ENCODE assay signal across 1 cellular context in genomic region chr6:24899647-24900325, GRCh38.
TF ChIP-seq lines count a peak whose summit lies in the region.

No MANE protein-coding gene starts in this region.

TF ChIP-seq in WTC11, 78 proteins besides CTCF, POLR2A, EP300 and RAD21 (continued from another document):
- TF ChIP-seq, protein P1, sequence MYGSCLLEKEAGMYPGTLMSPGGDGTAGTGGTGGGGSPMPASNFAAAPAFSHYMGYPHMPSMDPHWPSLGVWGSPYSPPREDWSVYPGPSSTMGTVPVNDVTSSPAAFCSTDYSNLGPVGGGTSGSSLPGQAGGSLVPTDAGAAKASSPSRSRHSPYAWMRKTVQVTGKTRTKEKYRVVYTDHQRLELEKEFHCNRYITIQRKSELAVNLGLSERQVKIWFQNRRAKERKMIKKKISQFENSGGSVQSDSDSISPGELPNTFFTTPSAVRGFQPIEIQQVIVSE (CRISPR knock-in tag; IDR thresholded peaks at IDR 0.05; ENCODE audit: borderline replicate concordance) = no peak
- TF ChIP-seq SMAD3 (CRISPR knock-in tag; IDR thresholded peaks at IDR 0.05; ENCODE audit: borderline replicate concordance) (no peak), ZMAT4 (CRISPR knock-in tag; IDR thresholded peaks at IDR 0.05) (no peak), NR2C2 (CRISPR knock-in tag; IDR thresholded peaks at IDR 0.05) (no peak), ZNF121 (CRISPR knock-in tag; IDR thresholded peaks at IDR 0.05) (no peak), ZSCAN18 (CRISPR knock-in tag; IDR thresholded peaks at IDR 0.05) (no peak), ATF3 (CRISPR knock-in tag; conservative IDR thresholded peaks at IDR 0.05) (no peak), ZNF416 (CRISPR knock-in tag; IDR thresholded peaks at IDR 0.05) (no peak), MXD4 (CRISPR knock-in tag; IDR thresholded peaks at IDR 0.05; ENCODE audit: borderline replicate concordance) (no peak), FOXP1 (CRISPR knock-in tag; IDR thresholded peaks at IDR 0.05; ENCODE audit: borderline replicate concordance) (no peak), ZNF317 (CRISPR knock-in tag; IDR thresholded peaks at IDR 0.05; ENCODE audit: borderline replicate concordance, low read depth) (no peak), ZBTB21 (CRISPR knock-in tag; IDR thresholded peaks at IDR 0.05; ENCODE audit: borderline replicate concordance) (no peak), ZNF396 (CRISPR knock-in tag; IDR thresholded peaks at IDR 0.05; ENCODE audit: borderline replicate concordance) (no peak)
- TF ChIP-seq, protein P2, sequence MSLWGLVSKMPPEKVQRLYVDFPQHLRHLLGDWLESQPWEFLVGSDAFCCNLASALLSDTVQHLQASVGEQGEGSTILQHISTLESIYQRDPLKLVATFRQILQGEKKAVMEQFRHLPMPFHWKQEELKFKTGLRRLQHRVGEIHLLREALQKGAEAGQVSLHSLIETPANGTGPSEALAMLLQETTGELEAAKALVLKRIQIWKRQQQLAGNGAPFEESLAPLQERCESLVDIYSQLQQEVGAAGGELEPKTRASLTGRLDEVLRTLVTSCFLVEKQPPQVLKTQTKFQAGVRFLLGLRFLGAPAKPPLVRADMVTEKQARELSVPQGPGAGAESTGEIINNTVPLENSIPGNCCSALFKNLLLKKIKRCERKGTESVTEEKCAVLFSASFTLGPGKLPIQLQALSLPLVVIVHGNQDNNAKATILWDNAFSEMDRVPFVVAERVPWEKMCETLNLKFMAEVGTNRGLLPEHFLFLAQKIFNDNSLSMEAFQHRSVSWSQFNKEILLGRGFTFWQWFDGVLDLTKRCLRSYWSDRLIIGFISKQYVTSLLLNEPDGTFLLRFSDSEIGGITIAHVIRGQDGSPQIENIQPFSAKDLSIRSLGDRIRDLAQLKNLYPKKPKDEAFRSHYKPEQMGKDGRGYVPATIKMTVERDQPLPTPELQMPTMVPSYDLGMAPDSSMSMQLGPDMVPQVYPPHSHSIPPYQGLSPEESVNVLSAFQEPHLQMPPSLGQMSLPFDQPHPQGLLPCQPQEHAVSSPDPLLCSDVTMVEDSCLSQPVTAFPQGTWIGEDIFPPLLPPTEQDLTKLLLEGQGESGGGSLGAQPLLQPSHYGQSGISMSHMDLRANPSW (CRISPR knock-in tag; conservative IDR thresholded peaks at IDR 0.05; ENCODE audit: low read depth) = no peak
TF ChIP-seq in WTC11: peak in this region for 0.
